12 cellular contexts compared by ENCODE assay signal in genomic region chr18:58858591-58859468, GRCh38. TPM values are rescaled to one million over a fixed set of nuclear protein-coding genes. Genes with fewer than 3 reads are reported as not detected.
DNase-seq lines count a peak whose midpoint lies in the region; TF ChIP-seq lines count a peak whose summit lies in the region.
"Had no signal": no experiment of that assay in that cellular context is flagged by ENCODE, and none has a peak within 500 bp of the region (broad histone marks: within the 10 kb centered on the region; RNA-seq: fewer than 3 reads in every experiment).

No MANE protein-coding gene starts in this region.

- in situ Hi-C loops in GM23248 (cut with MboI) = no loop called here
- in situ Hi-C loops in mammary epithelial cell (cut with MboI; ENCODE audit: low sequenced_read_pairs in 2 of 2) = loop anchor here in 1 of 2 donors (5.0 kb wide), 1 partner anchor 67 kb away; no protein-coding TSS in a partner anchor

- peaks cover 66% of the 10 kb centered on the region for H3K4me1 ChIP-seq in GM23248 (ENCODE audit: insufficient read depth)
- H3K4me1 ChIP-seq in mammary epithelial cell (ENCODE audit: insufficient read depth, low read length) = peaks cover 27% of the 10 kb centered on the region
- peaks cover 0 to 43% of the 10 kb centered on the region in 2 donors for H3K4me1 ChIP-seq in right atrium auricular region
- H3K4me1 ChIP-seq: BLaER1 had no signal

- H3K27me3 ChIP-seq in GM23248 (replicated peaks; ENCODE audit: insufficient read depth) (no peaks in the 10 kb centered on the region), mammary epithelial cell (ENCODE audit: insufficient read depth, low read length) (no peaks in the 10 kb centered on the region), right atrium auricular region (no peaks in the 10 kb centered on the region), WERI-Rb-1 (ENCODE audit: insufficient read depth, low read depth, severe bottlenecking) (no peaks in the 10 kb centered on the region)

- H2AFZ ChIP-seq in GM23248 (peak overlapping the region; percentile 53), mammary epithelial cell (ENCODE audit: low read depth, low read length) (peak overlapping the region; percentile 33)

- H3K9ac ChIP-seq in GM23248 = peak overlapping the region; percentile 32; the same call in 1 of the 2 replicates
- no peak overlapping the region for H3K9ac ChIP-seq in mammary epithelial cell (ENCODE audit: insufficient read depth, low read length)
- H3K9ac ChIP-seq: BLaER1 had no signal

- H3K9me3 ChIP-seq in GM23248 (ENCODE audit: low read depth) = no peaks in the 10 kb centered on the region
- no peaks in the 10 kb centered on the region for H3K9me3 ChIP-seq in mammary epithelial cell (replicated peaks; ENCODE audit: insufficient read depth, low read length)
- H3K9me3 ChIP-seq in right atrium auricular region = no peaks in the 10 kb centered on the region
- no peaks in the 10 kb centered on the region for H3K9me3 ChIP-seq in WERI-Rb-1 (ENCODE audit: severe bottlenecking)
- H3K9me3 ChIP-seq: BLaER1 had no signal

- CTCF ChIA-PET in mammary epithelial cell (lab: Charles Lee; ENCODE audit: low non-redundant PET) = no interaction called here

- intact Hi-C loops in mammary epithelial cell (cut with micrococcal nuclease) = no loop called here

- H3K4me3 ChIP-seq in GM23248 = no peak overlapping the region
- H3K4me3 ChIP-seq in mammary epithelial cell (replicated peaks in 1 of 3; ENCODE audit: insufficient read depth in 1 of 3, low read depth in 2 of 3, low read length in 3 of 3) = no peak overlapping the region
- no peak overlapping the region for H3K4me3 ChIP-seq in right atrium auricular region
- no peak overlapping the region for H3K4me3 ChIP-seq in skin epidermis
- H3K4me3 ChIP-seq in WERI-Rb-1 (ENCODE audit: low read depth, low read length) = no peak overlapping the region
- H3K4me3 ChIP-seq: BLaER1 had no signal

- H3F3A ChIP-seq in GM23248 (ENCODE audit: insufficient read depth) = peaks cover 43% of the 10 kb centered on the region

- DNase-seq in GM23248 (peak; percentile 91), mammary epithelial cell (no peak), right atrium auricular region (ENCODE audit: low spot score) (peak; percentile 67), NOMO-1 (lab: John Stamatoyannopoulos, UW; ENCODE audit: unreplicated experiment in 2 of 2) (no peak), WERI-Rb-1 (no peak), NCI-H226 (no peak), kidney tubule cell (ENCODE audit: low spot score) (no peak)
- DNase-seq: activated naive CD4-positive, alpha-beta T cell treated with Interleukin-2 at 50 U/mL for 16 hours; effector memory CD4-positive, alpha-beta T cell; NCI-H2029 had no signal

- H3K79me2 ChIP-seq in GM23248 (ENCODE audit: insufficient read depth) (peaks cover 17% of the 10 kb centered on the region), mammary epithelial cell (ENCODE audit: insufficient read depth, low read length) (peaks cover 12% of the 10 kb centered on the region)

- H3K4me2 ChIP-seq in GM23248 (ENCODE audit: unreplicated experiment) = peak overlapping the region; percentile 49
- no peak overlapping the region for H3K4me2 ChIP-seq in mammary epithelial cell (ENCODE audit: insufficient read depth, low read depth, low read length)
- H3K4me2 ChIP-seq: BLaER1 had no signal

- no peaks in the 10 kb centered on the region for H3K9me2 ChIP-seq in GM23248 (ENCODE audit: insufficient read depth)

- no peaks in the 10 kb centered on the region for H3K36me3 ChIP-seq in GM23248 (ENCODE audit: low read depth)
- no peaks in the 10 kb centered on the region for H3K36me3 ChIP-seq in mammary epithelial cell (ENCODE audit: insufficient read depth, low read length)
- no peaks in the 10 kb centered on the region for H3K36me3 ChIP-seq in right atrium auricular region
- H3K36me3 ChIP-seq in WERI-Rb-1 = no peaks in the 10 kb centered on the region
- H3K36me3 ChIP-seq: BLaER1 had no signal

- BruUV-seq in mammary epithelial cell (replicated peaks; lab: Mats Ljungman, UMichigan) = no TSS peak

- H4K20me1 ChIP-seq in GM23248 (ENCODE audit: insufficient read depth) = no peaks in the 10 kb centered on the region
- H4K20me1 ChIP-seq in mammary epithelial cell (ENCODE audit: insufficient read depth, low read length) = no peaks in the 10 kb centered on the region
- H4K20me1 ChIP-seq: BLaER1 had no signal

- H3K27ac ChIP-seq in GM23248 (peak overlapping the region; percentile 76), mammary epithelial cell (ENCODE audit: insufficient read depth, low read depth, low read length) (no peak overlapping the region), right atrium auricular region (no peak overlapping the region), skin epidermis (peak overlapping the region in 19 of 21 experiments; percentile 24 to 100 (median 60)), WERI-Rb-1 (no peak overlapping the region)
- H3K27ac ChIP-seq: BLaER1 had no signal

- dilution Hi-C loops in mammary epithelial cell (cut with HindIII; ENCODE audit: low sequenced_read_pairs) = no loop called here

- 4 to 6% methylated on average over 11 of the region's 11 CpGs for WGBS in GM23248 (ENCODE audit: low coverage in 1 of 2, low lambda C conversion rate in 2 of 2, missing lambda C conversion rate in 2 of 2), 2 experiments
- 58% methylated on average over 9 of the region's 11 CpGs for WGBS in mammary epithelial cell (ENCODE audit: low coverage, missing lambda C conversion rate)

- no peak for TF ChIP-seq CTCF in mammary epithelial cell (conservative IDR thresholded peaks at IDR 0.05 in 1 of 2, IDR thresholded peaks at IDR 0.05 in 1 of 2; ENCODE audit: extremely low read depth in 1 of 2, insufficient read depth in 1 of 2, low read depth in 1 of 2, low read length in 2 of 2)
- no peak for TF ChIP-seq CTCF in right atrium auricular region (IDR thresholded peaks at IDR 0.05)
- TF ChIP-seq CTCF in WERI-Rb-1 (IDR thresholded peaks at IDR 0.05; ENCODE audit: low read depth, low read length) = no peak

RNA-seq across cellular contexts. Expression of gene ZNF532, which starts 5.8 kb away (rescaled TPM):
- 19.0 and 31.9 TPM in 2 replicates for total RNA-seq in GM23248 (2014; rRNA removed; shearing (Covaris generic))
- polyA plus RNA-seq in GM23248 (2016; fragmentation: Nextera tagmentation; extraction: Ambion mirVana) = 13.2 and 14.3 TPM in 2 replicates
- 10 to 100 TPM; 62.2 to 68.7 TPM for total RNA-seq in mammary epithelial cell
- polyA plus RNA-seq in mammary epithelial cell = 38.4 TPM
- polyA minus RNA-seq in mammary epithelial cell = 139 TPM
- total RNA-seq in right atrium auricular region = 10 to 100 TPM; 53.1 to 59.5 TPM

Comparison
In these comparisons a context has a peak if more than half of its experiments do, and no peak if none do; other contexts are left out.
1. DNase-seq: peak in GM23248 (single experiment) and right atrium auricular region (single experiment); none in mammary epithelial cell (single experiment), NOMO-1 (0 of 2), WERI-Rb-1 (single experiment), NCI-H226 (single experiment) and kidney tubule cell (single experiment).
2. H3K27ac ChIP-seq: peak in GM23248 (single experiment) and skin epidermis (19 of 21); none in mammary epithelial cell (single experiment), right atrium auricular region (0 of 2) and WERI-Rb-1 (single experiment).